18 cellular contexts compared by ENCODE assay signal in the genomic region with DNA sequence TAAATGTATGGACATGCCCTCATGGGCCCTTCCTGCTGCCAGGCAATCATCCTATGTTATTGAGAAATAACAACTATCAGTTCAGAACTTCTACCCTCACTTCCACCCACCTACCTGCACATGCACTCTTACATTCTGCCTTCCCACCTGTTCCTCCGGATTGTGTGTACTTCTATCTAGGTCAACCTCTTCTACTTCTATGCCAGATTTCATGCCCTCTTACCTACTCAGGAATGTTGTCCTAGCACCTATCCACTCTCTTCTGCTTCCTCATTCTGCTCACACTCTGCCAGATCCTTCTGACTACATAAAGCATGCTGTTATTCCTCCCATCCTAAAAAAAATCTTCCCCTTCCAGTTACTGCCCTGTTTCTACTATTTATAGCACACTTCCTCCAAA.
"Had no signal": no experiment of that assay in that cellular context is flagged by ENCODE, and none has a peak within 500 bp of the region (broad histone marks: within the 10 kb centered on the region; RNA-seq: fewer than 3 reads in every experiment).

No MANE protein-coding gene starts in this region.

- ATAC-seq: effector memory CD8-positive, alpha-beta T cell; gastrocnemius medialis; naive thymus-derived CD4-positive, alpha-beta T cell; sciatic nerve; stimulated activated memory B cell treated with anti-CD40 and anti-IgM and Interleukin-4, amounts not matched to agents 10 μg/mL and 1 μg/mL and 100 μg/mL, for 72 hours had no signal

- H3K27ac ChIP-seq: epithelial cell of prostate, esophagus muscularis mucosa, gastrocnemius medialis, left ventricle myocardium inferior, neutrophil, tibial nerve had no signal

- H3K4me1 ChIP-seq: esophagus muscularis mucosa, gastrocnemius medialis, tibial nerve had no signal

- H3K36me3 ChIP-seq: esophagus muscularis mucosa, gastrocnemius medialis, left ventricle myocardium inferior, neutrophil, spleen, tibial nerve had no signal

- H3K27me3 ChIP-seq: esophagus muscularis mucosa, gastrocnemius medialis, neutrophil, spleen, tibial nerve had no signal

- H3K4me3 ChIP-seq: esophagus muscularis mucosa, gastrocnemius medialis, left ventricle myocardium inferior, lung, spleen, tibial nerve had no signal

- H3K9me3 ChIP-seq: gastrocnemius medialis, neutrophil had no signal

- DNase-seq: effector memory CD8-positive, alpha-beta T cell; gastrocnemius medialis; immature natural killer cell; left ventricle myocardium inferior; naive thymus-derived CD4-positive, alpha-beta T cell; nephron progenitor cell; posterior cingulate gyrus; spleen; stimulated activated CD4-positive, alpha-beta T cell treated with anti-CD3 and anti-CD28 coated beads, Interleukin-15, amount 100 ng/mL, for 24 hours; stimulated activated CD4-positive, alpha-beta T cell treated with anti-CD3 and anti-CD28 coated beads, Interleukin-1b, Interleukin-23, amount 100 ng/mL, for 48 hours; stimulated activated CD4-positive, alpha-beta T cell treated with anti-CD3 and anti-CD28 coated beads, Interleukin-4, amount 100 ng/mL, for 24 hours had no signal
